14 cellular contexts compared by ENCODE assay signal in the genomic region with DNA sequence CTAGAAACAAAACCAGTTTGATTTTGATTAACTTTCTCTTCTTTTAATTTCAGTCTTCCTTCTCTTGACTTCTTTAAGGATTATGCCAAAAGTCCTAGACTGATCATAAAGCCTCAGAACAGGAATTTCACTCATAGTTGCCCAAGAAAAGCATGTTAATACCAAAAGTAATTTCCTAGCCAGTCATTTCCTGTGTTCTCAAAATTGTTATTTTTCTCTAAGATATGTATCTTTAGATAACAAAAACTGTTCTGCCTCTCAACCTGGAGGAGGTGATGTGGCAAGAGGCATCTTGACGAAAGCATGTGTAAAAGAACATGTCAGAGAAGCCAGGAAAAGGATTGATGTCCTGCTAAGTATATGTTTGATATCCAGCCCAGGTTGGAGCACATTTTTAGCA.
A peak's percentile ranks its signal among the peaks of the same experiment; 100 is the strongest.
DNase-seq lines count a peak whose midpoint lies in the region; ATAC-seq and TF ChIP-seq lines count a peak whose summit lies in the region.
"Had no signal": no experiment of that assay in that cellular context is flagged by ENCODE, and none has a peak within 500 bp of the region (broad histone marks: within the 10 kb centered on the region; RNA-seq: fewer than 3 reads in every experiment).

No MANE protein-coding gene starts in this region.

- H3K9me3 ChIP-seq in adipocyte (ENCODE audit: control insufficient read depth, low read length) (no peaks in the 10 kb centered on the region), thyroid gland (no peaks in the 10 kb centered on the region), MM.1S (replicated peaks; ENCODE audit: insufficient read depth, low read length) (no peaks in the 10 kb centered on the region)
- H3K9me3 ChIP-seq: colonic mucosa had no signal

- no peaks in the 10 kb centered on the region for H4K20me1 ChIP-seq in MM.1S (ENCODE audit: insufficient read depth, low read length)

- H3K36me3 Mint-ChIP-seq in activated T-cell treated with anti-CD3 and anti-CD28 coated beads, Interleukin-2, amount 50 U/mL, for 72 hours (ENCODE audit: insufficient read depth in 2 of 2): no peaks in the 10 kb centered on the region
- H3K36me3 Mint-ChIP-seq: naive thymus-derived CD8-positive, alpha-beta T cell had no signal

- H3K9me3 Mint-ChIP-seq in activated T-cell treated with anti-CD3 and anti-CD28 coated beads, Interleukin-2, amount 50 U/mL, for 72 hours: no peaks in the 10 kb centered on the region
- H3K9me3 Mint-ChIP-seq: naive thymus-derived CD8-positive, alpha-beta T cell had no signal

- H3K4me1 ChIP-seq in adipocyte (ENCODE audit: control insufficient read depth, insufficient read depth, low read length): peaks cover 95% of the 10 kb centered on the region
- peaks cover 32 to 73% of the 10 kb centered on the region in 2 donors for H3K4me1 ChIP-seq in thyroid gland
- H3K4me1 ChIP-seq in MM.1S (ENCODE audit: low read length): peaks cover 17% of the 10 kb centered on the region; the same call in 1 of the 2 replicates
- H3K4me1 ChIP-seq: colonic mucosa had no signal

- peak overlapping the region; percentile 18 for H3K4me3 ChIP-seq in adipocyte (ENCODE audit: low read length)
- H3K4me3 ChIP-seq in fibroblast of mammary gland (ENCODE audit: control insufficient read depth, low read depth, low read length): no peak overlapping the region
- no peak overlapping the region for H3K4me3 ChIP-seq in thyroid gland (replicated peaks in 1 of 3)
- H3K4me3 ChIP-seq in MM.1S (ENCODE audit: low read length): no peak overlapping the region
- H3K4me3 ChIP-seq: colonic mucosa, GM12878 had no signal

- no peaks in the 10 kb centered on the region for H3F3A ChIP-seq in MM.1S (ENCODE audit: insufficient read depth, low read length)

- H3K36me3 ChIP-seq in adipocyte (ENCODE audit: control insufficient read depth, insufficient read depth, low read length, severe bottlenecking) (peaks cover 31% of the 10 kb centered on the region), thyroid gland (no peaks in the 10 kb centered on the region), MM.1S (replicated peaks; ENCODE audit: insufficient read depth, low read length) (no peaks in the 10 kb centered on the region)
- H3K36me3 ChIP-seq: colonic mucosa had no signal

- H3K4me2 ChIP-seq in MM.1S (ENCODE audit: low read depth, low read length): no peak overlapping the region

- H2AFZ ChIP-seq in MM.1S (ENCODE audit: low read length): no peak overlapping the region

- no peaks in the 10 kb centered on the region for H3K9me2 ChIP-seq in MM.1S (replicated peaks; ENCODE audit: insufficient read depth, low read length)

- H3K27ac ChIP-seq in thyroid gland (peak overlapping the region in 2 of 3 donors; percentile 9 to 82), MM.1S (ENCODE audit: low read length) (no peak overlapping the region)
- H3K27ac ChIP-seq: colonic mucosa had no signal

- no peak for TF ChIP-seq POLR2A in thyroid gland (IDR thresholded peaks at IDR 0.05)

- WGBS in thyroid gland, 2 donors: 66 to 76% methylated on average over 1 of the region's 1 CpG

- peaks cover 13% of the 10 kb centered on the region for H3K27me3 Mint-ChIP-seq in activated T-cell treated with anti-CD3 and anti-CD28 coated beads, Interleukin-2, amount 50 U/mL, for 72 hours (ENCODE audit: low read depth)

- H3K9ac ChIP-seq in adipocyte (ENCODE audit: low read length): peak overlapping the region; percentile 69
- no peak overlapping the region for H3K9ac ChIP-seq in MM.1S (ENCODE audit: low read length)

- intact Hi-C loops in thyroid gland (cut with DNase I): no loop called here

- H3K27ac Mint-ChIP-seq in activated T-cell treated with anti-CD3 and anti-CD28 coated beads, Interleukin-2, amount 50 U/mL, for 72 hours: peak overlapping the region; percentile 23

- no peak for TF ChIP-seq CTCF in fibroblast of mammary gland (conservative IDR thresholded peaks at IDR 0.05; ENCODE audit: control insufficient read depth, insufficient read depth, low read depth, low read length)
- TF ChIP-seq CTCF in thyroid gland (IDR thresholded peaks at IDR 0.05): no peak
- no peak for TF ChIP-seq CTCF in MM.1S (IDR thresholded peaks at IDR 0.05; ENCODE audit: low read length)
- TF ChIP-seq CTCF in GM10266 (IDR thresholded peaks at IDR 0.05; ENCODE audit: control insufficient read depth, insufficient read depth, low read depth, missing control alignments): no peak

- H3K4me1 Mint-ChIP-seq in activated T-cell treated with anti-CD3 and anti-CD28 coated beads, Interleukin-2, amount 50 U/mL, for 72 hours (ENCODE audit: low read depth): peaks cover 7% of the 10 kb centered on the region

- peaks cover 29% of the 10 kb centered on the region for H3K79me2 ChIP-seq in MM.1S (ENCODE audit: low read length)

- no peak for DNase-seq in activated T-cell treated with anti-CD3 and anti-CD28 coated beads, Interleukin-2, amount 50 U/mL, for 72 hours
- DNase-seq in activated T-cell treated with anti-CD3 and anti-CD28 coated beads, Interleukin-2, amount 50 U/mL, for 1 hour: no peak
- DNase-seq in adipocyte (ENCODE audit: low read depth) (peak; percentile 82), fibroblast of mammary gland (ENCODE audit: low read depth) (peak; percentile 57), thyroid gland (no peak), MV-4-11 (lab: John Stamatoyannopoulos, UW) (no peak), MM.1S (no peak), GM10266 (ENCODE audit: extremely low spot score) (no peak)
- DNase-seq: activated effector memory CD4-positive, alpha-beta T cell treated with anti-CD3 and anti-CD28 coated beads, Interleukin-2, amount 50 U/mL, for 16 hours; colonic mucosa; DMS153; naive thymus-derived CD8-positive, alpha-beta T cell; T-helper 9 cell had no signal

- peak overlapping the region in 1 of 2 donors; percentile 50 for H3K4me3 Mint-ChIP-seq in activated T-cell treated with anti-CD3 and anti-CD28 coated beads, Interleukin-2, amount 50 U/mL, for 72 hours
- H3K4me3 Mint-ChIP-seq: naive thymus-derived CD8-positive, alpha-beta T cell had no signal

- peak in 1 of 2 donors; percentile 56 for ATAC-seq in activated T-cell treated with anti-CD3 and anti-CD28 coated beads, Interleukin-2, amount 50 U/mL, for 72 hours (replicated peaks in 1 of 2)
- ATAC-seq: GM12878; naive thymus-derived CD8-positive, alpha-beta T cell had no signal

- H3K27me3 ChIP-seq in adipocyte (replicated peaks; ENCODE audit: control insufficient read depth, insufficient read depth, low read length) (no peaks in the 10 kb centered on the region), thyroid gland (no peaks in the 10 kb centered on the region), MM.1S (replicated peaks; ENCODE audit: insufficient read depth, low read length) (no peaks in the 10 kb centered on the region)
- H3K27me3 ChIP-seq: colonic mucosa had no signal

Comparison
In these comparisons a context has a peak if more than half of its experiments do, and no peak if none do; other contexts are left out.
1. DNase-seq: peak in adipocyte (single experiment) and fibroblast of mammary gland (single experiment); none in activated T-cell treated with anti-CD3 and anti-CD28 coated beads, Interleukin-2, amount 50 U/mL, for 72 hours (0 of 2), activated T-cell treated with anti-CD3 and anti-CD28 coated beads, Interleukin-2, amount 50 U/mL, for 1 hour (single experiment), thyroid gland (0 of 2), MV-4-11 (single experiment), MM.1S (single experiment) and GM10266 (single experiment).